In the genomic region with DNA sequence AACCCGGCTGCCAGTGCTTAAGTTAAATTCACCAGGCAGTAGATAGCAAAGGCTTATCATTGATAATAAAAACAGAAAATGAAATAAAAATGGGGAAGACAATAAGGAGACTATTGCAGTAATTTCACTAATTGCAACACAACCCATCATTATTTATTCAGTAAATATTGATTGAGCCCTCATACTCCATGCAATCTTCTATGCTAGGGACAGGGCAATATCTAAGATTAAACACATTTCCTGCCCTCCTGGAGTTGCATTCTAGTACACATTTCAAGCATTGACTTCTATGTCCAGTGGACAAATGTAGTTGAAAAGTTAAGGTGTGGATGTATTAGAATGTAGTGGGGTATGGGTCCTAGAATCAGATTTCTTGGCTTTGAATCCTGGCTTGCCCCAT, we compare ENCODE assay signal across 1 cellular context.
TF ChIP-seq lines count a peak whose summit lies in the region.

No MANE protein-coding gene starts in this region.

TF ChIP-seq in HepG2, 621 proteins besides CTCF, POLR2A, EP300 and RAD21 (continued from another document):
- TF ChIP-seq TRIM22 (IDR thresholded peaks at IDR 0.05) (no peak), ZNF160 (CRISPR knock-in tag; IDR thresholded peaks at IDR 0.05) (no peak), MYNN (CRISPR knock-in tag; IDR thresholded peaks at IDR 0.05; ENCODE audit: low read depth) (no peak), SETDB1 (CRISPR knock-in tag; IDR thresholded peaks at IDR 0.05; ENCODE audit: borderline replicate concordance) (no peak), HOXA9 (CRISPR knock-in tag; IDR thresholded peaks at IDR 0.05; ENCODE audit: borderline replicate concordance) (no peak), PHF20 (CRISPR knock-in tag; IDR thresholded peaks at IDR 0.05) (no peak), ZMAT3 (CRISPR knock-in tag; conservative IDR thresholded peaks at IDR 0.05) (no peak)
- TF ChIP-seq, protein P1, sequence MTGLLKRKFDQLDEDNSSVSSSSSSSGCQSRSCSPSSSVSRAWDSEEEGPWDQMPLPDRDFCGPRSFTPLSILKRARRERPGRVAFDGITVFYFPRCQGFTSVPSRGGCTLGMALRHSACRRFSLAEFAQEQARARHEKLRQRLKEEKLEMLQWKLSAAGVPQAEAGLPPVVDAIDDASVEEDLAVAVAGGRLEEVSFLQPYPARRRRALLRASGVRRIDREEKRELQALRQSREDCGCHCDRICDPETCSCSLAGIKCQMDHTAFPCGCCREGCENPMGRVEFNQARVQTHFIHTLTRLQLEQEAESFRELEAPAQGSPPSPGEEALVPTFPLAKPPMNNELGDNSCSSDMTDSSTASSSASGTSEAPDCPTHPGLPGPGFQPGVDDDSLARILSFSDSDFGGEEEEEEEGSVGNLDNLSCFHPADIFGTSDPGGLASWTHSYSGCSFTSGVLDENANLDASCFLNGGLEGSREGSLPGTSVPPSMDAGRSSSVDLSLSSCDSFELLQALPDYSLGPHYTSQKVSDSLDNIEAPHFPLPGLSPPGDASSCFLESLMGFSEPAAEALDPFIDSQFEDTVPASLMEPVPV (CRISPR knock-in tag; IDR thresholded peaks at IDR 0.05): no peak
- TF ChIP-seq, protein P2, sequence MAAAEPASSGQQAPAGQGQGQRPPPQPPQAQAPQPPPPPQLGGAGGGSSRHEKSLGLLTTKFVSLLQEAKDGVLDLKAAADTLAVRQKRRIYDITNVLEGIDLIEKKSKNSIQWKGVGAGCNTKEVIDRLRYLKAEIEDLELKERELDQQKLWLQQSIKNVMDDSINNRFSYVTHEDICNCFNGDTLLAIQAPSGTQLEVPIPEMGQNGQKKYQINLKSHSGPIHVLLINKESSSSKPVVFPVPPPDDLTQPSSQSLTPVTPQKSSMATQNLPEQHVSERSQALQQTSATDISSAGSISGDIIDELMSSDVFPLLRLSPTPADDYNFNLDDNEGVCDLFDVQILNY (CRISPR knock-in tag; conservative IDR thresholded peaks at IDR 0.05): no peak
- TF ChIP-seq, protein P3, sequence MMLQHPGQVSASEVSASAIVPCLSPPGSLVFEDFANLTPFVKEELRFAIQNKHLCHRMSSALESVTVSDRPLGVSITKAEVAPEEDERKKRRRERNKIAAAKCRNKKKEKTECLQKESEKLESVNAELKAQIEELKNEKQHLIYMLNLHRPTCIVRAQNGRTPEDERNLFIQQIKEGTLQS (CRISPR knock-in tag; IDR thresholded peaks at IDR 0.05): no peak
